In the genomic region with DNA sequence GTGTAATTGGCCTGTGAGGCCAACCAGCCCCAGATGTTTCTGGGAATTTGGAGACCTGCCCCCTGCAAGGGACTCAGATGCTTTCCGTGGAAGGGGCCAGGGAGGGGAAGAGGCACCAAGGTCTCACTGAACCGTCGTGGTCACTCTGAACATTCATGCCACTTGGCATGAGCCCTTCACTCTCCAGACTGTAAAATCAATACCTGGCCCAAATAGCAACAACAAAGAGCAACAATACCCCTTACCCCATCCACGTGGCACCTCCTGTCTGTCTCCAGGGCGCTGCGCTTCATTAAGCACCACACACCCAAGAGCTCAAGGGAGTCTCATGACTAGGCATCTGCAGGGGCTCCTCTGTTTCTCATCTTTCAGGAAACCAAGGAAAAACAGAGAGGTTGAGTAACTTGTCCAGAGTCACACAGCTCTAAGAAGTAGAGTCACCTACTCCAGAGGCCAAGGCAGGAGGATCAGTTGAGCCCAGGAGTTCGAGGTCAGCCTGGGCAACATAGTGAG, we compare ENCODE assay signal across 1 cellular context.
TF ChIP-seq lines count a peak whose summit lies in the region.

No MANE protein-coding gene starts in this region.

TF ChIP-seq in HCT116, 20 proteins besides CTCF, POLR2A, EP300 and RAD21 (continued from another document):
- no peak for TF ChIP-seq ZBTB33 (IDR thresholded peaks at IDR 0.05; ENCODE audit: extremely low read depth, insufficient replicate concordance, low read length)
- TF ChIP-seq EZH2phosphoT487 (IDR thresholded peaks at IDR 0.05; ENCODE audit: borderline replicate concordance) = no peak
- TF ChIP-seq SP1 (IDR thresholded peaks at IDR 0.05; ENCODE audit: low read depth) = no peak
- no peak for TF ChIP-seq TCF7L2 (IDR thresholded peaks at IDR 0.05; ENCODE audit: borderline replicate concordance, extremely low read depth, insufficient read depth, insufficient read length)
